8 cellular contexts compared by ENCODE assay signal in genomic region chr4:7042697-7043464, GRCh38. TPM values are rescaled to one million over a fixed set of nuclear protein-coding genes. Genes with fewer than 3 reads are reported as not detected.
A peak's percentile ranks its signal among the peaks of the same experiment; 100 is the strongest.
DNase-seq lines count a peak whose midpoint lies in the region; ATAC-seq and TF ChIP-seq lines count a peak whose summit lies in the region.

TADA2B (plus strand) TSS chr4:7043372; CDS start chr4:7043580, 208 bp downstream.

- peak within 1 kb of the TSS; percentile 78 for H3K4me3 ChIP-seq in fibroblast of mammary gland (ENCODE audit: control insufficient read depth, low read depth, low read length)

- peak within 1 kb of the TSS; percentile 89 for H3K4me3 Mint-ChIP-seq in activated T-helper 17 cell treated with anti-CD3 and anti-CD28 coated beads, Interleukin-2, amount 50 U/mL, for 72 hours
- peak within 1 kb of the TSS; percentile 87 to 95 (median 92) for H3K4me3 Mint-ChIP-seq in naive thymus-derived CD8-positive, alpha-beta T cell

- peak within 1 kb of the TSS; percentile 90 for H3K27ac Mint-ChIP-seq in activated T-helper 17 cell treated with anti-CD3 and anti-CD28 coated beads, Interleukin-2, amount 50 U/mL, for 72 hours
- peak within 1 kb of the TSS; percentile 72 to 94 (median 90) for H3K27ac Mint-ChIP-seq in naive thymus-derived CD8-positive, alpha-beta T cell

- H3K27me3 Mint-ChIP-seq in activated T-helper 17 cell treated with anti-CD3 and anti-CD28 coated beads, Interleukin-2, amount 50 U/mL, for 72 hours, result no peaks in the 10 kb centered on the region
- H3K27me3 Mint-ChIP-seq in naive thymus-derived CD8-positive, alpha-beta T cell, result no peaks in the 10 kb centered on the region

- DNase-seq in EL (peak; percentile 98), GOT3 (lab: John Stamatoyannopoulos, UW) (peak; percentile 94), RPMI8226 (peak; percentile 93), fibroblast of mammary gland (ENCODE audit: low read depth) (peak; percentile 95)
- DNase-seq in naive thymus-derived CD8-positive, alpha-beta T cell, result peak; percentile 77 to 94 (median 88)
- peak; percentile 73 to 89 (median 85) for DNase-seq in stimulated activated naive CD4-positive, alpha-beta T cell (lab: John Stamatoyannopoulos, UW)

- no peaks in the 10 kb centered on the region for H3K9me3 Mint-ChIP-seq in activated T-helper 17 cell treated with anti-CD3 and anti-CD28 coated beads, Interleukin-2, amount 50 U/mL, for 72 hours
- no peaks in the 10 kb centered on the region for H3K9me3 Mint-ChIP-seq in naive thymus-derived CD8-positive, alpha-beta T cell

- POLR2A ChIA-PET in naive thymus-derived CD8-positive, alpha-beta T cell (lab: Charles Lee), result interaction anchor here (0.6 to 6.9 kb wide), 18 partner anchors 14 to 402 kb away, joined by 3 to 172 read pairs (median 5); partner anchors contain the start of genes BLOC1S4, GRPEL1 and TBC1D14

- H3K4me1 Mint-ChIP-seq in activated T-helper 17 cell treated with anti-CD3 and anti-CD28 coated beads, Interleukin-2, amount 50 U/mL, for 72 hours, result peaks cover 33% of the 10 kb centered on the region
- H3K4me1 Mint-ChIP-seq in naive thymus-derived CD8-positive, alpha-beta T cell, result peaks cover 35 to 55% (median 47%) of the 10 kb centered on the region in 4 donors

- ATAC-seq in activated T-helper 17 cell treated with anti-CD3 and anti-CD28 coated beads, Interleukin-2, amount 50 U/mL, for 72 hours (replicated peaks), result peak; percentile 89
- ATAC-seq in naive thymus-derived CD8-positive, alpha-beta T cell, result peak; percentile 73 to 78

- H3K36me3 Mint-ChIP-seq in activated T-helper 17 cell treated with anti-CD3 and anti-CD28 coated beads, Interleukin-2, amount 50 U/mL, for 72 hours (ENCODE audit: low read depth), result peaks cover 4% of the 10 kb centered on the region
- H3K36me3 Mint-ChIP-seq in naive thymus-derived CD8-positive, alpha-beta T cell, result peaks cover 0 to 8% (median 2%) of the 10 kb centered on the region in 3 donors

- TF ChIP-seq CTCF in LNCAP (IDR thresholded peaks at IDR 0.05) (peak; percentile 78), fibroblast of mammary gland (conservative IDR thresholded peaks at IDR 0.05; ENCODE audit: control insufficient read depth, insufficient read depth, low read depth, low read length) (no peak)

RNA-seq across cellular contexts. Expression of gene TADA2B, which starts in this region (rescaled TPM):
- total RNA-seq in activated T-helper 17 cell treated with anti-CD3 and anti-CD28 coated beads, Interleukin-2, amount 50 U/mL, for 72 hours, result 10 to 100 TPM in 1 of 2 donors, 1 to 10 TPM in 1; 8.5 to 13.0 TPM
- total RNA-seq in naive thymus-derived CD8-positive, alpha-beta T cell, result 10 to 100 TPM; 50.5 to 55.2 TPM
- 1 to 10 TPM; 2.6 to 4.8 (median 4.5) TPM for polyA plus RNA-seq in naive thymus-derived CD8-positive, alpha-beta T cell

Comparison
In these comparisons a context has a peak if more than half of its experiments do, and no peak if none do; other contexts are left out.
1. Peak in every context shown above with its lines: DNase-seq, ATAC-seq and H3K4me3 ChIP-seq.